ENCODE assay signal across 8 cellular contexts in genomic region chr9:125632321-125633115, GRCh38.
A peak's percentile ranks its signal among the peaks of the same experiment; 100 is the strongest.
DNase-seq lines count a peak whose midpoint lies in the region; ATAC-seq, FAIRE-seq and TF ChIP-seq lines count a peak whose summit lies in the region.

No MANE protein-coding gene starts in this region.

- H3K27ac ChIP-seq in tibial nerve: no peak overlapping the region

- no peaks in the 10 kb centered on the region for H3K36me3 ChIP-seq in tibial nerve

- H3K9me3 ChIP-seq in tibial nerve: no peaks in the 10 kb centered on the region

- DNase-seq in GM13977 (ENCODE audit: low spot score) (peak; percentile 57), RCC 7860 (ENCODE audit: low spot score) (peak; percentile 91), urothelium cell line (ENCODE audit: low spot score) (peak; percentile 16), epidermal melanocyte (ENCODE audit: insufficient read length, low spot score) (no peak), tibial nerve (ENCODE audit: low spot score in 2 of 2) (no peak)

- H3K4me3 ChIP-seq in tibial nerve: no peak overlapping the region

- in situ Hi-C loops in GM13977 (cut with MboI; ENCODE audit: low pct_unique_long_range_greater_than_20kb, low sequenced_read_pairs, unreplicated experiment): no loop called here

- no peak for TF ChIP-seq POLR2A in tibial nerve (IDR thresholded peaks at IDR 0.05)

- FAIRE-seq in RCC 7860 (lab: Jason Lieb, UNC) (peak; percentile 87), urothelium cell line (lab: Jason Lieb, UNC) (no peak)

- H3K4me1 ChIP-seq in tibial nerve: peaks cover 0 to 27% (median 8%) of the 10 kb centered on the region in 4 donors

- no peak for TF ChIP-seq EP300 in tibial nerve (IDR thresholded peaks at IDR 0.05)

- 72 to 94% methylated on average over 4 of the region's 4 CpGs for WGBS in tibial nerve, 2 donors

- TF ChIP-seq CTCF in GM13977 (IDR thresholded peaks at IDR 0.05; ENCODE audit: extremely low read depth, insufficient read depth, missing control alignments) (no peak), tibial nerve (IDR thresholded peaks at IDR 0.05) (no peak)

- H3K27me3 ChIP-seq in tibial nerve: no peaks in the 10 kb centered on the region

- ATAC-seq in GM21447 (IDR thresholded peaks at IDR 0.05; ENCODE audit: unreplicated experiment) (peak; percentile 54), HG03558 (IDR thresholded peaks at IDR 0.05; ENCODE audit: extremely low read depth, unreplicated experiment) (peak; percentile 42), esophagus mucosa (peak; percentile 64)

Comparison
In these comparisons a context has a peak if more than half of its experiments do, and no peak if none do; other contexts are left out.
1. DNase-seq: peak in GM13977 (single experiment), RCC 7860 (single experiment) and urothelium cell line (single experiment); none in epidermal melanocyte (single experiment) and tibial nerve (0 of 2).
2. Peak in every context shown above with its lines, with median percentiles within 50 percentile points of each other: ATAC-seq.